1 cellular context compared by ENCODE assay signal in the genomic region with DNA sequence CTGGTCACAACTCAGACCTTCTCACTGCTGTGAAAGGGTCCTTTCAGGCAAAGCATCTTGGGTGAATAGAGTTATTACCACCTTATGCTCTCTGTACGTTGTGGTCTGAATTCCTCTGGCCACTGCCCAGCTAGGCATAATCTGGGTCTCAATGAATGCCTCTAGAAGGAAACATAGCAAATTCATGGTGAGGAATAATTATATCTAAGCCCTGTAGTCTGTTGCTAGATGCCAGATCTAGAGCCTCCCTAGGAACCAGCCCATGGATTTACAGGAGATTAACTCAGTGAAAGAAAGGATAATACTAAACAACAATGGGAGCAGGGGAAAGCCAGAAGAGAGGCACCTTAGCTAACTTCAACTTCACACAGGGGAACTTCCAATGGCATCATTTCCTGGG.
TF ChIP-seq lines count a peak whose summit lies in the region.

No MANE protein-coding gene starts in this region.

TF ChIP-seq in IMR-90, 13 proteins besides CTCF, POLR2A, EP300 and RAD21:
- TF ChIP-seq SMC3 (IDR thresholded peaks at IDR 0.05; ENCODE audit: low read depth, low read length): no peak
- TF ChIP-seq MAZ (IDR thresholded peaks at IDR 0.05; ENCODE audit: borderline replicate concordance, low read depth, low read length): no peak
- TF ChIP-seq MAFK (IDR thresholded peaks at IDR 0.05; ENCODE audit: low read depth, low read length): no peak
- TF ChIP-seq CEBPB (IDR thresholded peaks at IDR 0.05; ENCODE audit: low read depth, low read length): no peak
- no peak for TF ChIP-seq BHLHE40 (IDR thresholded peaks at IDR 0.05; ENCODE audit: low read depth, low read length)
- TF ChIP-seq RCOR1 (IDR thresholded peaks at IDR 0.05; ENCODE audit: insufficient replicate concordance, low read length): no peak
- TF ChIP-seq NFE2L2 (IDR thresholded peaks at IDR 0.05; ENCODE audit: low read depth, low read length): no peak
